1 cellular context compared by ENCODE assay signal in genomic region chr19:7415163-7415856, GRCh38.
A peak's percentile ranks its signal among the peaks of the same experiment; 100 is the strongest.
TF ChIP-seq lines count a peak whose summit lies in the region.

No MANE protein-coding gene starts in this region.

TF ChIP-seq in HepG2, 621 proteins besides CTCF, POLR2A, EP300 and RAD21 (continued from another document and continues in another):
- TF ChIP-seq, protein P1, sequence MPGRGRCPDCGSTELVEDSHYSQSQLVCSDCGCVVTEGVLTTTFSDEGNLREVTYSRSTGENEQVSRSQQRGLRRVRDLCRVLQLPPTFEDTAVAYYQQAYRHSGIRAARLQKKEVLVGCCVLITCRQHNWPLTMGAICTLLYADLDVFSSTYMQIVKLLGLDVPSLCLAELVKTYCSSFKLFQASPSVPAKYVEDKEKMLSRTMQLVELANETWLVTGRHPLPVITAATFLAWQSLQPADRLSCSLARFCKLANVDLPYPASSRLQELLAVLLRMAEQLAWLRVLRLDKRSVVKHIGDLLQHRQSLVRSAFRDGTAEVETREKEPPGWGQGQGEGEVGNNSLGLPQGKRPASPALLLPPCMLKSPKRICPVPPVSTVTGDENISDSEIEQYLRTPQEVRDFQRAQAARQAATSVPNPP (CRISPR knock-in tag; IDR thresholded peaks at IDR 0.05) = no peak
- TF ChIP-seq, protein P2, sequence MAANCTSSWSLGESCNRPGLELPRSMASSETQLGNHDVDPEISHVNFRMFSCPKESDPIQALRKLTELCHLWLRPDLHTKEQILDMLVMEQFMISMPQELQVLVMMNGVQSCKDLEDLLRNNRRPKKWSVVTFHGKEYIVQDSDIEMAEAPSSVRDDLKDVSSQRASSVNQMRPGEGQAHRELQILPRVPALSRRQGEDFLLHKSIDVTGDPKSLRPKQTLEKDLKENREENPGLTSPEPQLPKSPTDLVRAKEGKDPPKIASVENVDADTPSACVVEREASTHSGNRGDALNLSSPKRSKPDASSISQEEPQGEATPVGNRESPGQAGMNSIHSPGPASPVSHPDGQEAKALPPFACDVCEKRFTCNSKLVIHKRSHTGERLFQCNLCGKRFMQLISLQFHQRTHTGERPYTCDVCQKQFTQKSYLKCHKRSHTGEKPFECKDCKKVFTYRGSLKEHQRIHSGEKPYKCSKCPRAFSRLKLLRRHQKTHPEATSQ (CRISPR knock-in tag; IDR thresholded peaks at IDR 0.05; ENCODE audit: borderline replicate concordance) = no peak
- TF ChIP-seq SMARCE1 (IDR thresholded peaks at IDR 0.05; ENCODE audit: borderline replicate concordance) (no peak), ZFP90 (CRISPR knock-in tag; IDR thresholded peaks at IDR 0.05; ENCODE audit: borderline replicate concordance) (no peak), ZNF816 (CRISPR knock-in tag; IDR thresholded peaks at IDR 0.05; ENCODE audit: borderline replicate concordance) (no peak), ZNF354B (CRISPR knock-in tag; IDR thresholded peaks at IDR 0.05) (no peak), ZNF546 (CRISPR knock-in tag; conservative IDR thresholded peaks at IDR 0.05) (no peak), ZKSCAN8 (CRISPR knock-in tag; IDR thresholded peaks at IDR 0.05; ENCODE audit: borderline replicate concordance) (no peak), E2F1 (CRISPR knock-in tag; IDR thresholded peaks at IDR 0.05) (no peak), ZNF598 (CRISPR knock-in tag; IDR thresholded peaks at IDR 0.05; ENCODE audit: borderline replicate concordance) (no peak), ZNF253 (CRISPR knock-in tag; IDR thresholded peaks at IDR 0.05; ENCODE audit: borderline replicate concordance) (no peak), PAF1 (CRISPR knock-in tag; IDR thresholded peaks at IDR 0.05) (no peak), ZNF367 (CRISPR knock-in tag; IDR thresholded peaks at IDR 0.05; ENCODE audit: borderline replicate concordance) (no peak), ELF4 (CRISPR knock-in tag; IDR thresholded peaks at IDR 0.05; ENCODE audit: borderline replicate concordance) (no peak), SUZ12 (IDR thresholded peaks at IDR 0.05; ENCODE audit: low read depth, low read length) (no peak), ZBTB43 (CRISPR knock-in tag; conservative IDR thresholded peaks at IDR 0.05) (no peak; the same call in 1 of the 2 replicates), ZNF3 (CRISPR knock-in tag; IDR thresholded peaks at IDR 0.05) (no peak), ZNF615 (CRISPR knock-in tag; IDR thresholded peaks at IDR 0.05; ENCODE audit: borderline replicate concordance) (no peak), ZNF280B (CRISPR knock-in tag; IDR thresholded peaks at IDR 0.05; ENCODE audit: borderline replicate concordance) (no peak), TARDBP (CRISPR knock-in tag; IDR thresholded peaks at IDR 0.05) (0 out of 2 replicates have a peak, but pooled peaks have one; percentile 26), MLLT10 (CRISPR knock-in tag; IDR thresholded peaks at IDR 0.05) (no peak), CHD2 (IDR thresholded peaks at IDR 0.05; ENCODE audit: low read depth, low read length) (no peak)
- TF ChIP-seq, protein P3, sequence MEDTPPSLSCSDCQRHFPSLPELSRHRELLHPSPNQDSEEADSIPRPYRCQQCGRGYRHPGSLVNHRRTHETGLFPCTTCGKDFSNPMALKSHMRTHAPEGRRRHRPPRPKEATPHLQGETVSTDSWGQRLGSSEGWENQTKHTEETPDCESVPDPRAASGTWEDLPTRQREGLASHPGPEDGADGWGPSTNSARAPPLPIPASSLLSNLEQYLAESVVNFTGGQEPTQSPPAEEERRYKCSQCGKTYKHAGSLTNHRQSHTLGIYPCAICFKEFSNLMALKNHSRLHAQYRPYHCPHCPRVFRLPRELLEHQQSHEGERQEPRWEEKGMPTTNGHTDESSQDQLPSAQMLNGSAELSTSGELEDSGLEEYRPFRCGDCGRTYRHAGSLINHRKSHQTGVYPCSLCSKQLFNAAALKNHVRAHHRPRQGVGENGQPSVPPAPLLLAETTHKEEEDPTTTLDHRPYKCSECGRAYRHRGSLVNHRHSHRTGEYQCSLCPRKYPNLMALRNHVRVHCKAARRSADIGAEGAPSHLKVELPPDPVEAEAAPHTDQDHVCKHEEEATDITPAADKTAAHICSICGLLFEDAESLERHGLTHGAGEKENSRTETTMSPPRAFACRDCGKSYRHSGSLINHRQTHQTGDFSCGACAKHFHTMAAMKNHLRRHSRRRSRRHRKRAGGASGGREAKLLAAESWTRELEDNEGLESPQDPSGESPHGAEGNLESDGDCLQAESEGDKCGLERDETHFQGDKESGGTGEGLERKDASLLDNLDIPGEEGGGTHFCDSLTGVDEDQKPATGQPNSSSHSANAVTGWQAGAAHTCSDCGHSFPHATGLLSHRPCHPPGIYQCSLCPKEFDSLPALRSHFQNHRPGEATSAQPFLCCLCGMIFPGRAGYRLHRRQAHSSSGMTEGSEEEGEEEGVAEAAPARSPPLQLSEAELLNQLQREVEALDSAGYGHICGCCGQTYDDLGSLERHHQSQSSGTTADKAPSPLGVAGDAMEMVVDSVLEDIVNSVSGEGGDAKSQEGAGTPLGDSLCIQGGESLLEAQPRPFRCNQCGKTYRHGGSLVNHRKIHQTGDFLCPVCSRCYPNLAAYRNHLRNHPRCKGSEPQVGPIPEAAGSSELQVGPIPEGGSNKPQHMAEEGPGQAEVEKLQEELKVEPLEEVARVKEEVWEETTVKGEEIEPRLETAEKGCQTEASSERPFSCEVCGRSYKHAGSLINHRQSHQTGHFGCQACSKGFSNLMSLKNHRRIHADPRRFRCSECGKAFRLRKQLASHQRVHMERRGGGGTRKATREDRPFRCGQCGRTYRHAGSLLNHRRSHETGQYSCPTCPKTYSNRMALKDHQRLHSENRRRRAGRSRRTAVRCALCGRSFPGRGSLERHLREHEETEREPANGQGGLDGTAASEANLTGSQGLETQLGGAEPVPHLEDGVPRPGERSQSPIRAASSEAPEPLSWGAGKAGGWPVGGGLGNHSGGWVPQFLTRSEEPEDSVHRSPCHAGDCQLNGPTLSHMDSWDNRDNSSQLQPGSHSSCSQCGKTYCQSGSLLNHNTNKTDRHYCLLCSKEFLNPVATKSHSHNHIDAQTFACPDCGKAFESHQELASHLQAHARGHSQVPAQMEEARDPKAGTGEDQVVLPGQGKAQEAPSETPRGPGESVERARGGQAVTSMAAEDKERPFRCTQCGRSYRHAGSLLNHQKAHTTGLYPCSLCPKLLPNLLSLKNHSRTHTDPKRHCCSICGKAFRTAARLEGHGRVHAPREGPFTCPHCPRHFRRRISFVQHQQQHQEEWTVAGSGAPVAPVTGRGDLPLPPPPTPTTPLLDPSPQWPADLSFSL (CRISPR knock-in tag; IDR thresholded peaks at IDR 0.05) = no peak
- TF ChIP-seq, protein P4, sequence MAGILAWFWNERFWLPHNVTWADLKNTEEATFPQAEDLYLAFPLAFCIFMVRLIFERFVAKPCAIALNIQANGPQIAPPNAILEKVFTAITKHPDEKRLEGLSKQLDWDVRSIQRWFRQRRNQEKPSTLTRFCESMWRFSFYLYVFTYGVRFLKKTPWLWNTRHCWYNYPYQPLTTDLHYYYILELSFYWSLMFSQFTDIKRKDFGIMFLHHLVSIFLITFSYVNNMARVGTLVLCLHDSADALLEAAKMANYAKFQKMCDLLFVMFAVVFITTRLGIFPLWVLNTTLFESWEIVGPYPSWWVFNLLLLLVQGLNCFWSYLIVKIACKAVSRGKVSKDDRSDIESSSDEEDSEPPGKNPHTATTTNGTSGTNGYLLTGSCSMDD (CRISPR knock-in tag; IDR thresholded peaks at IDR 0.05) = no peak
- TF ChIP-seq, protein P5, sequence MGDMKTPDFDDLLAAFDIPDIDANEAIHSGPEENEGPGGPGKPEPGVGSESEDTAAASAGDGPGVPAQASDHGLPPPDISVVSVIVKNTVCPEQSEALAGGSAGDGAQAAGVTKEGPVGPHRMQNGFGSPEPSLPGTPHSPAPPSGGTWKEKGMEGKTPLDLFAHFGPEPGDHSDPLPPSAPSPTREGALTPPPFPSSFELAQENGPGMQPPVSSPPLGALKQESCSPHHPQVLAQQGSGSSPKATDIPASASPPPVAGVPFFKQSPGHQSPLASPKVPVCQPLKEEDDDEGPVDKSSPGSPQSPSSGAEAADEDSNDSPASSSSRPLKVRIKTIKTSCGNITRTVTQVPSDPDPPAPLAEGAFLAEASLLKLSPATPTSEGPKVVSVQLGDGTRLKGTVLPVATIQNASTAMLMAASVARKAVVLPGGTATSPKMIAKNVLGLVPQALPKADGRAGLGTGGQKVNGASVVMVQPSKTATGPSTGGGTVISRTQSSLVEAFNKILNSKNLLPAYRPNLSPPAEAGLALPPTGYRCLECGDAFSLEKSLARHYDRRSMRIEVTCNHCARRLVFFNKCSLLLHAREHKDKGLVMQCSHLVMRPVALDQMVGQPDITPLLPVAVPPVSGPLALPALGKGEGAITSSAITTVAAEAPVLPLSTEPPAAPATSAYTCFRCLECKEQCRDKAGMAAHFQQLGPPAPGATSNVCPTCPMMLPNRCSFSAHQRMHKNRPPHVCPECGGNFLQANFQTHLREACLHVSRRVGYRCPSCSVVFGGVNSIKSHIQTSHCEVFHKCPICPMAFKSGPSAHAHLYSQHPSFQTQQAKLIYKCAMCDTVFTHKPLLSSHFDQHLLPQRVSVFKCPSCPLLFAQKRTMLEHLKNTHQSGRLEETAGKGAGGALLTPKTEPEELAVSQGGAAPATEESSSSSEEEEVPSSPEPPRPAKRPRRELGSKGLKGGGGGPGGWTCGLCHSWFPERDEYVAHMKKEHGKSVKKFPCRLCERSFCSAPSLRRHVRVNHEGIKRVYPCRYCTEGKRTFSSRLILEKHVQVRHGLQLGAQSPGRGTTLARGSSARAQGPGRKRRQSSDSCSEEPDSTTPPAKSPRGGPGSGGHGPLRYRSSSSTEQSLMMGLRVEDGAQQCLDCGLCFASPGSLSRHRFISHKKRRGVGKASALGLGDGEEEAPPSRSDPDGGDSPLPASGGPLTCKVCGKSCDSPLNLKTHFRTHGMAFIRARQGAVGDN (CRISPR knock-in tag; IDR thresholded peaks at IDR 0.05) = peak; percentile 72
- TF ChIP-seq, protein P6, sequence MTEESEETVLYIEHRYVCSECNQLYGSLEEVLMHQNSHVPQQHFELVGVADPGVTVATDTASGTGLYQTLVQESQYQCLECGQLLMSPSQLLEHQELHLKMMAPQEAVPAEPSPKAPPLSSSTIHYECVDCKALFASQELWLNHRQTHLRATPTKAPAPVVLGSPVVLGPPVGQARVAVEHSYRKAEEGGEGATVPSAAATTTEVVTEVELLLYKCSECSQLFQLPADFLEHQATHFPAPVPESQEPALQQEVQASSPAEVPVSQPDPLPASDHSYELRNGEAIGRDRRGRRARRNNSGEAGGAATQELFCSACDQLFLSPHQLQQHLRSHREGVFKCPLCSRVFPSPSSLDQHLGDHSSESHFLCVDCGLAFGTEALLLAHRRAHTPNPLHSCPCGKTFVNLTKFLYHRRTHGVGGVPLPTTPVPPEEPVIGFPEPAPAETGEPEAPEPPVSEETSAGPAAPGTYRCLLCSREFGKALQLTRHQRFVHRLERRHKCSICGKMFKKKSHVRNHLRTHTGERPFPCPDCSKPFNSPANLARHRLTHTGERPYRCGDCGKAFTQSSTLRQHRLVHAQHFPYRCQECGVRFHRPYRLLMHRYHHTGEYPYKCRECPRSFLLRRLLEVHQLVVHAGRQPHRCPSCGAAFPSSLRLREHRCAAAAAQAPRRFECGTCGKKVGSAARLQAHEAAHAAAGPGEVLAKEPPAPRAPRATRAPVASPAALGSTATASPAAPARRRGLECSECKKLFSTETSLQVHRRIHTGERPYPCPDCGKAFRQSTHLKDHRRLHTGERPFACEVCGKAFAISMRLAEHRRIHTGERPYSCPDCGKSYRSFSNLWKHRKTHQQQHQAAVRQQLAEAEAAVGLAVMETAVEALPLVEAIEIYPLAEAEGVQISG (CRISPR knock-in tag; IDR thresholded peaks at IDR 0.05) = peak; percentile 46; the same call in 1 of the 2 replicates
